Comparison of ENCODE assay signal across 29 cellular contexts in the genomic region with DNA sequence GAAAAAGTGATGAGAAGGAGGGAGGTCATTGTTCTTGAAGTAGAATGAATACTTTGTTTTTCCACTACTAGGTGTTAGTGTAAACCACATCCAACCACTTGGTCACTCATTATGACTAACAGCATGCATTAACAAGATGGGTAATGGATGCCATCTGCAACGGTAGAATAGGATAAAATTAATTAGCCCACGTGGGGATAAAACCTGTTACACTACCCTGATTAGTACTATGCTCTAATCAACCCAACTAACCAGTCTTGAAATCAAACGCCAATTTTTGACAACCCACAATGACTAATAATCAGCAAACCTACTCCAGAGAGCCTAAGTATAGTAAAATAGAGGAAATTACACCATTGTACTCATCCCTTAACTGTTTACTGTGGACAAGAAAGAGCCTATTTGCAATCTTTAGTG.
A peak's percentile ranks its signal among the peaks of the same experiment; 100 is the strongest.
DNase-seq lines count a peak whose midpoint lies in the region; ATAC-seq lines count a peak whose summit lies in the region.
"Had no signal": no experiment of that assay in that cellular context is flagged by ENCODE, and none has a peak within 500 bp of the region (broad histone marks: within the 10 kb centered on the region; RNA-seq: fewer than 3 reads in every experiment).

No MANE protein-coding gene starts in this region.

- no peaks in the 10 kb centered on the region for H3K27me3 Mint-ChIP-seq in activated naive CD8-positive, alpha-beta T cell treated with anti-CD3 and anti-CD28 coated beads, Interleukin-2, amount 50 U/mL, for 24 hours
- no peaks in the 10 kb centered on the region for H3K27me3 Mint-ChIP-seq in activated naive CD8-positive, alpha-beta T cell treated with anti-CD3 and anti-CD28 coated beads for 36 hours
- H3K27me3 Mint-ChIP-seq: activated CD4-positive, alpha-beta T cell treated with anti-CD3 and anti-CD28 coated beads, Interleukin-2, amount 10 ng/mL, durations not matched to agents 7 days and 5 days; activated naive CD4-positive, alpha-beta T cell treated with anti-CD3 and anti-CD28 coated beads, Interleukin-2, amount 10 ng/mL, durations not matched to agents 7 days and 5 days had no signal

- H3K27ac Mint-ChIP-seq in activated naive CD8-positive, alpha-beta T cell treated with anti-CD3 and anti-CD28 coated beads, Interleukin-2, amount 50 U/mL, for 24 hours = no peak overlapping the region
- no peak overlapping the region for H3K27ac Mint-ChIP-seq in activated naive CD8-positive, alpha-beta T cell treated with anti-CD3 and anti-CD28 coated beads for 36 hours
- H3K27ac Mint-ChIP-seq in stimulated activated effector memory CD8-positive, alpha-beta T cell treated with anti-CD3 and anti-CD28 coated beads, Interleukin-12 subunit alpha, Interleukin-12 subunit beta, amount 100 ng/mL, for 72 hours = no peak overlapping the region
- H3K27ac Mint-ChIP-seq: activated CD4-positive, alpha-beta T cell treated with anti-CD3 and anti-CD28 coated beads, Interleukin-2, amount 10 ng/mL, durations not matched to agents 7 days and 5 days; activated naive CD4-positive, alpha-beta T cell treated with anti-CD3 and anti-CD28 coated beads, Interleukin-2, amount 10 ng/mL, durations not matched to agents 7 days and 5 days; activated T-helper 1 cell treated with anti-CD3 and anti-CD28 coated beads, Interleukin-12 subunit alpha, Interleukin-12 subunit beta, Interleukin-2, Interleukin-4 antibody, amounts not matched to agents 30 ng/mL and 10 ng/mL and 1 ng/mL, durations not matched to agents 14 hours and 24 hours and 36 hours had no signal

- peaks cover 29% of the 10 kb centered on the region for H3K36me3 Mint-ChIP-seq in activated naive CD8-positive, alpha-beta T cell treated with anti-CD3 and anti-CD28 coated beads, Interleukin-2, amount 50 U/mL, for 24 hours (ENCODE audit: low read depth)
- peaks cover 14% of the 10 kb centered on the region for H3K36me3 Mint-ChIP-seq in activated naive CD8-positive, alpha-beta T cell treated with anti-CD3 and anti-CD28 coated beads for 36 hours
- peaks cover 51% of the 10 kb centered on the region for H3K36me3 Mint-ChIP-seq in stimulated activated effector memory CD8-positive, alpha-beta T cell treated with anti-CD3 and anti-CD28 coated beads, Interleukin-12 subunit alpha, Interleukin-12 subunit beta, amount 100 ng/mL, for 72 hours

- H3K4me3 Mint-ChIP-seq in activated naive CD8-positive, alpha-beta T cell treated with anti-CD3 and anti-CD28 coated beads, Interleukin-2, amount 50 U/mL, for 24 hours = no peak overlapping the region
- H3K4me3 Mint-ChIP-seq in activated naive CD8-positive, alpha-beta T cell treated with anti-CD3 and anti-CD28 coated beads for 36 hours = no peak overlapping the region
- H3K4me3 Mint-ChIP-seq in stimulated activated effector memory CD8-positive, alpha-beta T cell treated with anti-CD3 and anti-CD28 coated beads, Interleukin-12 subunit alpha, Interleukin-12 subunit beta, amount 100 ng/mL, for 72 hours = no peak overlapping the region
- H3K4me3 Mint-ChIP-seq: activated CD4-positive, alpha-beta T cell treated with anti-CD3 and anti-CD28 coated beads, Interleukin-2, amount 10 ng/mL, durations not matched to agents 7 days and 5 days; activated naive CD4-positive, alpha-beta T cell treated with anti-CD3 and anti-CD28 coated beads, Interleukin-2, amount 10 ng/mL, durations not matched to agents 7 days and 5 days; activated T-helper 1 cell treated with anti-CD3 and anti-CD28 coated beads, Interleukin-12 subunit alpha, Interleukin-12 subunit beta, Interleukin-2, Interleukin-4 antibody, amounts not matched to agents 30 ng/mL and 10 ng/mL and 1 ng/mL, durations not matched to agents 14 hours and 24 hours and 36 hours had no signal

- no peaks in the 10 kb centered on the region for H3K9me3 Mint-ChIP-seq in activated naive CD8-positive, alpha-beta T cell treated with anti-CD3 and anti-CD28 coated beads, Interleukin-2, amount 50 U/mL, for 24 hours
- H3K9me3 Mint-ChIP-seq in activated naive CD8-positive, alpha-beta T cell treated with anti-CD3 and anti-CD28 coated beads for 36 hours = no peaks in the 10 kb centered on the region
- H3K9me3 Mint-ChIP-seq in stimulated activated effector memory CD8-positive, alpha-beta T cell treated with anti-CD3 and anti-CD28 coated beads, Interleukin-12 subunit alpha, Interleukin-12 subunit beta, amount 100 ng/mL, for 72 hours = no peaks in the 10 kb centered on the region
- H3K9me3 Mint-ChIP-seq: activated CD4-positive, alpha-beta T cell treated with anti-CD3 and anti-CD28 coated beads, Interleukin-2, amount 10 ng/mL, durations not matched to agents 7 days and 5 days; activated naive CD4-positive, alpha-beta T cell treated with anti-CD3 and anti-CD28 coated beads, Interleukin-2, amount 10 ng/mL, durations not matched to agents 7 days and 5 days; activated T-helper 1 cell treated with anti-CD3 and anti-CD28 coated beads, Interleukin-12 subunit alpha, Interleukin-12 subunit beta, Interleukin-2, Interleukin-4 antibody, amounts not matched to agents 30 ng/mL and 10 ng/mL and 1 ng/mL, durations not matched to agents 14 hours and 24 hours and 36 hours had no signal

- DNase-seq in activated naive CD8-positive, alpha-beta T cell treated with anti-CD3 and anti-CD28 coated beads, Interleukin-2, amount 50 U/mL, for 24 hours = no peak
- DNase-seq in activated naive CD8-positive, alpha-beta T cell treated with anti-CD3 and anti-CD28 coated beads for 36 hours = no peak
- no peak for DNase-seq in stimulated activated effector memory CD8-positive, alpha-beta T cell treated with anti-CD3 and anti-CD28 coated beads, Interleukin-12 subunit alpha, Interleukin-12 subunit beta, amount 100 ng/mL, for 72 hours (ENCODE audit: low spot score in 2 of 2)
- DNase-seq in KG1 (lab: John Stamatoyannopoulos, UW) (no peak), NCI-H2171 treated with DMSO at 0.1 percent for 48 hours (lab: John Stamatoyannopoulos, UW) (no peak)
- DNase-seq: 8988T; activated CD4-positive, alpha-beta T cell treated with anti-CD3 and anti-CD28 coated beads, Interleukin-2, amount 10 ng/mL, durations not matched to agents 7 days and 5 days; activated naive CD4-positive, alpha-beta T cell treated with anti-CD3 and anti-CD28 coated beads, Interleukin-2, amount 10 ng/mL, durations not matched to agents 7 days and 5 days; amygdala; effector CD4-positive, alpha-beta T cell; IMR-90; islet precursor cell; left ventricle myocardium inferior; mesendoderm; NCI-H1048; NCI-H187 treated with DMSO at 0.1 percent for 48 hours; NCI-H526; Peyer's patch; psoas muscle; SHP77 treated with DMSO at 0.1 percent for 48 hours; sigmoid colon; stimulated activated naive CD4-positive, alpha-beta T cell; SW 1271; T1000; uterus had no signal

- peaks cover 6% of the 10 kb centered on the region for H3K4me1 Mint-ChIP-seq in activated naive CD8-positive, alpha-beta T cell treated with anti-CD3 and anti-CD28 coated beads, Interleukin-2, amount 50 U/mL, for 24 hours
- H3K4me1 Mint-ChIP-seq in activated naive CD8-positive, alpha-beta T cell treated with anti-CD3 and anti-CD28 coated beads for 36 hours = peaks cover 4% of the 10 kb centered on the region
- peaks cover 5% of the 10 kb centered on the region for H3K4me1 Mint-ChIP-seq in stimulated activated effector memory CD8-positive, alpha-beta T cell treated with anti-CD3 and anti-CD28 coated beads, Interleukin-12 subunit alpha, Interleukin-12 subunit beta, amount 100 ng/mL, for 72 hours
- H3K4me1 Mint-ChIP-seq: activated CD4-positive, alpha-beta T cell treated with anti-CD3 and anti-CD28 coated beads, Interleukin-2, amount 10 ng/mL, durations not matched to agents 7 days and 5 days; activated naive CD4-positive, alpha-beta T cell treated with anti-CD3 and anti-CD28 coated beads, Interleukin-2, amount 10 ng/mL, durations not matched to agents 7 days and 5 days had no signal

- ATAC-seq in activated naive CD8-positive, alpha-beta T cell treated with anti-CD3 and anti-CD28 coated beads, Interleukin-2, amount 50 U/mL, for 24 hours = peak; percentile 46
- peak; percentile 77 for ATAC-seq in GM19463 (IDR thresholded peaks at IDR 0.05; ENCODE audit: unreplicated experiment)
- peak; percentile 56 for ATAC-seq in HG03342 (IDR thresholded peaks at IDR 0.05; ENCODE audit: unreplicated experiment)
- peak; percentile 62 for ATAC-seq in stimulated activated effector memory CD8-positive, alpha-beta T cell treated with anti-CD3 and anti-CD28 coated beads, Interleukin-12 subunit alpha, Interleukin-12 subunit beta, amount 100 ng/mL, for 72 hours
- ATAC-seq in GM19023 (IDR thresholded peaks at IDR 0.05; ENCODE audit: unreplicated experiment) = no peak
- ATAC-seq: psoas muscle had no signal
